In the genomic region with DNA sequence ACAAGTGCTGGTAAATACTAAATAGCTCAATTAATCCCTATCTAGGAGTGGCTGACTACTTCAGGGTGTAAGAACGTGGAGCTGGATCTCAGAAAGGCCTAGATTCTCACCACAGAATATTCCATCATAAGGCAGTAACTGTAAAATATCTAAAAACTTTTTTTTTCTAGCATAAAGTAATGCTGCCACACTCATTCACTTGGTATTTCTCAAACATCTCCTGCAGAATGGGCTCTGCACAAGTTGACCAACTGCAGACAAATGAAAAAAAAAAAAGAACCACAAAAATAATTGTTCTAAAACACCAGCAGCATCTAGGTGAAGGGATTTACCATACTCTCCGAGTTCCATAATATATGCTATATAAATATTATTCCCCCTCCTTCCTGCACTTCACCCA, we compare ENCODE assay signal across 10 cellular contexts. TPM values are rescaled to one million over a fixed set of nuclear protein-coding genes. Genes with fewer than 3 reads are reported as not detected.
A peak's percentile ranks its signal among the peaks of the same experiment; 100 is the strongest.
DNase-seq lines count a peak whose midpoint lies in the region; ATAC-seq and TF ChIP-seq lines count a peak whose summit lies in the region.
"Had no signal": no experiment of that assay in that cellular context is flagged by ENCODE, and none has a peak within 500 bp of the region (broad histone marks: within the 10 kb centered on the region; RNA-seq: fewer than 3 reads in every experiment).

No MANE protein-coding gene starts in this region.

- DNase-seq in ELR (ENCODE audit: low read depth) = peak; percentile 71
- DNase-seq in RWPE2 (ENCODE audit: low spot score) = no peak
- peak; percentile 38 for DNase-seq in fibroblast of peridontal ligament (ENCODE audit: extremely low read depth)
- DNase-seq in NCI-H345 (lab: John Stamatoyannopoulos, UW) = no peak
- DNase-seq in SJCRH30 = no peak
- no peak for DNase-seq in stimulated activated CD4-positive, alpha-beta T cell treated with anti-CD3 and anti-CD28 coated beads, Interleukin-4, amount 100 ng/mL, for 1 hour

- H3K4me1 ChIP-seq in RWPE2 (ENCODE audit: insufficient read depth, poor library complexity, severe bottlenecking) (peaks cover 24% of the 10 kb centered on the region), skeletal muscle satellite cell (ENCODE audit: control insufficient read depth, insufficient read depth, low read length) (peaks cover 43% of the 10 kb centered on the region), SJCRH30 (no peaks in the 10 kb centered on the region)

- H3K27ac ChIP-seq in RWPE2 (ENCODE audit: poor library complexity, severe bottlenecking) (peak overlapping the region; percentile 63), SJCRH30 (no peak overlapping the region)

- H3K27me3 ChIP-seq in RWPE2 (ENCODE audit: insufficient read depth, poor library complexity, severe bottlenecking) (no peaks in the 10 kb centered on the region), skeletal muscle satellite cell (ENCODE audit: control insufficient read depth, insufficient read depth, low read length) (no peaks in the 10 kb centered on the region), SJCRH30 (no peaks in the 10 kb centered on the region)

- TF ChIP-seq CTCF in RWPE2 (IDR thresholded peaks at IDR 0.05; ENCODE audit: poor library complexity, severe bottlenecking) = no peak

- H3K4me3 ChIP-seq in RWPE2 (ENCODE audit: severe bottlenecking) (no peak overlapping the region), skeletal muscle satellite cell (ENCODE audit: low read length) (peak overlapping the region; percentile 82), SJCRH30 (no peak overlapping the region)

- H3K36me3 ChIP-seq in RWPE2 (ENCODE audit: low read depth) (no peaks in the 10 kb centered on the region), skeletal muscle satellite cell (ENCODE audit: insufficient read depth, low read length) (no peaks in the 10 kb centered on the region), SJCRH30 (no peaks in the 10 kb centered on the region)

- peak overlapping the region; percentile 91 for H3K4me2 ChIP-seq in skeletal muscle satellite cell (ENCODE audit: low read length)

- no peaks in the 10 kb centered on the region for H3K9me3 ChIP-seq in RWPE2 (ENCODE audit: severe bottlenecking)
- H3K9me3 ChIP-seq in skeletal muscle satellite cell (replicated peaks; ENCODE audit: low read length) = no peaks in the 10 kb centered on the region
- H3K9me3 ChIP-seq in SJCRH30 (replicated peaks) = no peaks in the 10 kb centered on the region

- ATAC-seq in RWPE2 (ENCODE audit: low read depth) (no peak), GM21526 (IDR thresholded peaks at IDR 0.05; ENCODE audit: low FRiP score, unreplicated experiment) (no peak)

- peak overlapping the region; percentile 90 for H3K9ac ChIP-seq in skeletal muscle satellite cell (ENCODE audit: low read depth, low read length)

RNA-seq across cellular contexts. Expression of gene VSIG8, which starts 9.0 kb away (rescaled TPM):
- total RNA-seq in skeletal muscle satellite cell (2012; rRNA removed) = not detected in 2 replicates
- total RNA-seq in SJCRH30 (2014; rRNA removed; shearing (Covaris generic)) = not detected in 2 replicates
- total RNA-seq: activated T-helper 1 cell treated with anti-CD3 and anti-CD28 coated beads, Interleukin-12 subunit alpha, Interleukin-12 subunit beta, Interleukin-2, Interleukin-4 antibody, amounts not matched to agents 30 ng/mL and 10 ng/mL and 1 ng/mL, durations not matched to agents 14 hours and 24 hours and 36 hours; endothelial cell of umbilical vein had no signal

RNA-seq across cellular contexts. Expression of gene SLAMF8, which starts 26.7 kb away (rescaled TPM):
- under 0.01 TPM in 1 of 2 replicates, not detected in the other for total RNA-seq in skeletal muscle satellite cell (2012; rRNA removed)
- total RNA-seq in SJCRH30 (2014; rRNA removed; shearing (Covaris generic)) = 0.05 TPM in 1 of 2 replicates, not detected in the other
- total RNA-seq: endothelial cell of umbilical vein had no signal

RNA-seq across cellular contexts. Expression of gene CFAP45, which starts 46.5 kb away (rescaled TPM):
- 0.22 and 0.51 TPM in 2 replicates for total RNA-seq in skeletal muscle satellite cell (2012; rRNA removed)
- 0.41 and 0.42 TPM in 2 replicates for total RNA-seq in SJCRH30 (2014; rRNA removed; shearing (Covaris generic))

RNA-seq across cellular contexts. Expression of gene FCRL6, which starts 51.3 kb away (rescaled TPM):
- not detected in 2 replicates for total RNA-seq in skeletal muscle satellite cell (2012; rRNA removed)
- total RNA-seq in SJCRH30 (2014; rRNA removed; shearing (Covaris generic)) = not detected in 2 replicates
- total RNA-seq: activated T-helper 1 cell treated with anti-CD3 and anti-CD28 coated beads, Interleukin-12 subunit alpha, Interleukin-12 subunit beta, Interleukin-2, Interleukin-4 antibody, amounts not matched to agents 30 ng/mL and 10 ng/mL and 1 ng/mL, durations not matched to agents 14 hours and 24 hours and 36 hours; endothelial cell of umbilical vein had no signal

Comparison
In these comparisons a context has a peak if more than half of its experiments do, and no peak if none do; other contexts are left out.
1. DNase-seq: peak in ELR (single experiment) and fibroblast of peridontal ligament (single experiment); none in RWPE2 (single experiment), NCI-H345 (single experiment), SJCRH30 (0 of 2) and stimulated activated CD4-positive, alpha-beta T cell treated with anti-CD3 and anti-CD28 coated beads, Interleukin-4, amount 100 ng/mL, for 1 hour (single experiment).